14 cellular contexts compared by ENCODE assay signal in the genomic region with DNA sequence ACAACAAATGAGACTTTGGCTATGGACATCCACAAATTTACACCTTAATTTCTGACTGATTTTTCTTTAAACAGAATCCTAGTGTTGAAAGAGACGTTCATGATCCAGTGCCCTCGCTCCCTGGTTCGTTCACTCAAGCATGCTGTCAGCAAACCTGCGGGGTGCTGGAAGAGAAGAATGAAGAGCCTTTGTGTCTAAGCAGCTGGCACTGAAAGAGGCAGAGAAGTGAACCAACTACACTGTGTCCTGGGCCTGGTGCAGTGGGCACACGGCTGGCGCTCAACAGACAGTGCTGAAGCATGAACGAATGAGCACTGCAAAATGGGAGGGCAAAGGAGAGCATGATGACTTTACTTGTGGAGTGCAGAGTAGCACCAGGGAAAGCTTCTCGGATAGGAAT. TPM values are rescaled to one million over a fixed set of nuclear protein-coding genes. Genes with fewer than 3 reads are reported as not detected.
A peak's percentile ranks its signal among the peaks of the same experiment; 100 is the strongest.
DNase-seq lines count a peak whose midpoint lies in the region; ATAC-seq and TF ChIP-seq lines count a peak whose summit lies in the region.
"Had no signal": no experiment of that assay in that cellular context is flagged by ENCODE, and none has a peak within 500 bp of the region (broad histone marks: within the 10 kb centered on the region; RNA-seq: fewer than 3 reads in every experiment).

No MANE protein-coding gene starts in this region.

- no peak for TF ChIP-seq CTCF in C4-2B (conservative IDR thresholded peaks at IDR 0.05)
- TF ChIP-seq CTCF in WTC11 (IDR thresholded peaks at IDR 0.05): no peak
- no peak for TF ChIP-seq CTCF in vagina (IDR thresholded peaks at IDR 0.05)
- no peak for TF ChIP-seq CTCF in GM10248 (IDR thresholded peaks at IDR 0.05; ENCODE audit: control extremely low read depth, extremely low read depth, low read depth, missing control alignments)

- DNase-seq in WTC11 (ENCODE audit: low spot score) (no peak), globus pallidus (ENCODE audit: low spot score) (peak; percentile 11), putamen (ENCODE audit: low spot score) (peak; percentile 18), vagina (ENCODE audit: extremely low spot score in 2 of 2) (no peak), GM10248 (ENCODE audit: extremely low spot score) (no peak)
- DNase-seq in activated T-cell treated with anti-CD3 and anti-CD28 coated beads, Interleukin-2, amount 50 U/mL, for 72 hours: no peak
- DNase-seq: BE2C; Caco-2; CD8-positive, alpha-beta memory T cell; DND-41; GF-D8; H7 had no signal

- no peak overlapping the region for H3K4me3 ChIP-seq in vagina

- H3K36me3 ChIP-seq in vagina: peaks cover 0 to 7% of the 10 kb centered on the region in 2 donors
- H3K36me3 ChIP-seq: BE2C had no signal

- no peaks in the 10 kb centered on the region for H3K9me3 ChIP-seq in vagina
- H3K9me3 ChIP-seq: BE2C, Caco-2 had no signal

- H3K9me3 Mint-ChIP-seq in WTC11: no peaks in the 10 kb centered on the region
- no peaks in the 10 kb centered on the region for H3K9me3 Mint-ChIP-seq in activated T-cell treated with anti-CD3 and anti-CD28 coated beads, Interleukin-2, amount 50 U/mL, for 72 hours
- H3K9me3 Mint-ChIP-seq: CD8-positive, alpha-beta memory T cell; IgD-negative memory B cell had no signal

- H3K36me3 Mint-ChIP-seq in WTC11: no peaks in the 10 kb centered on the region
- peaks cover 0 to 5% of the 10 kb centered on the region in 2 donors for H3K36me3 Mint-ChIP-seq in activated T-cell treated with anti-CD3 and anti-CD28 coated beads, Interleukin-2, amount 50 U/mL, for 72 hours (ENCODE audit: insufficient read depth in 2 of 2)

- intact Hi-C loops in vagina (cut with DNase I): no loop called here

- no peaks in the 10 kb centered on the region for H3K4me1 ChIP-seq in vagina
- H3K4me1 ChIP-seq: BE2C had no signal

- no peaks in the 10 kb centered on the region for H3K27me3 ChIP-seq in vagina
- H3K27me3 ChIP-seq: BE2C had no signal

- H3K27ac Mint-ChIP-seq in WTC11: peak overlapping the region; percentile 25; the same call in 1 of the 2 replicates
- H3K27ac Mint-ChIP-seq in activated T-cell treated with anti-CD3 and anti-CD28 coated beads, Interleukin-2, amount 50 U/mL, for 72 hours: no peak overlapping the region
- H3K27ac Mint-ChIP-seq: CD8-positive, alpha-beta memory T cell; IgD-negative memory B cell had no signal

- H3K4me1 Mint-ChIP-seq in WTC11: peaks cover 5% of the 10 kb centered on the region
- H3K4me1 Mint-ChIP-seq in activated T-cell treated with anti-CD3 and anti-CD28 coated beads, Interleukin-2, amount 50 U/mL, for 72 hours (ENCODE audit: low read depth): no peaks in the 10 kb centered on the region

- no peak for ATAC-seq in WTC11
- no peak for ATAC-seq in activated T-cell treated with anti-CD3 and anti-CD28 coated beads, Interleukin-2, amount 50 U/mL, for 72 hours (replicated peaks in 1 of 2)

- H3K27ac ChIP-seq in C4-2B: peak overlapping the region; percentile 21; the same call in 1 of the 2 replicates
- no peak overlapping the region for H3K27ac ChIP-seq in vagina

- POLR2A ChIA-PET in WTC11 (lab: Charles Lee) (no interaction called here), GM10248 (lab: Yijun Ruan, JAX) (no interaction called here)

- H3K27me3 Mint-ChIP-seq in WTC11 (ENCODE audit: low read depth): no peaks in the 10 kb centered on the region
- H3K27me3 Mint-ChIP-seq in activated T-cell treated with anti-CD3 and anti-CD28 coated beads, Interleukin-2, amount 50 U/mL, for 72 hours (ENCODE audit: low read depth): no peaks in the 10 kb centered on the region
- H3K27me3 Mint-ChIP-seq: CD8-positive, alpha-beta memory T cell had no signal

- H3K4me3 Mint-ChIP-seq in WTC11: no peak overlapping the region
- no peak overlapping the region for H3K4me3 Mint-ChIP-seq in activated T-cell treated with anti-CD3 and anti-CD28 coated beads, Interleukin-2, amount 50 U/mL, for 72 hours
- H3K4me3 Mint-ChIP-seq: CD8-positive, alpha-beta memory T cell; IgD-negative memory B cell had no signal

- TF ChIP-seq POLR2A in vagina (IDR thresholded peaks at IDR 0.05): no peak

- CTCF ChIA-PET in WTC11 (lab: Charles Lee) (interaction anchor here (0.7 kb wide), 1 partner anchor 393 kb away, joined by 4 read pairs; no protein-coding TSS in a partner anchor), GM10248 (lab: Yijun Ruan, JAX) (no interaction called here)

TF ChIP-seq in WTC11, 78 proteins besides CTCF, POLR2A, EP300 and RAD21:
- TF ChIP-seq IRF2 (CRISPR knock-in tag; IDR thresholded peaks at IDR 0.05; ENCODE audit: borderline replicate concordance, low read depth) (no peak), ZNF219 (CRISPR knock-in tag; IDR thresholded peaks at IDR 0.05; ENCODE audit: borderline replicate concordance) (no peak), MYBL2 (CRISPR knock-in tag; IDR thresholded peaks at IDR 0.05) (no peak), RORB (CRISPR knock-in tag; IDR thresholded peaks at IDR 0.05) (no peak), ELF4 (CRISPR knock-in tag; IDR thresholded peaks at IDR 0.05; ENCODE audit: low read depth) (no peak), ZNF121 (CRISPR knock-in tag; IDR thresholded peaks at IDR 0.05) (no peak), SP1 (CRISPR knock-in tag; conservative IDR thresholded peaks at IDR 0.05) (no peak), SOX15 (CRISPR knock-in tag; IDR thresholded peaks at IDR 0.05) (no peak)
- TF ChIP-seq, protein P1, sequence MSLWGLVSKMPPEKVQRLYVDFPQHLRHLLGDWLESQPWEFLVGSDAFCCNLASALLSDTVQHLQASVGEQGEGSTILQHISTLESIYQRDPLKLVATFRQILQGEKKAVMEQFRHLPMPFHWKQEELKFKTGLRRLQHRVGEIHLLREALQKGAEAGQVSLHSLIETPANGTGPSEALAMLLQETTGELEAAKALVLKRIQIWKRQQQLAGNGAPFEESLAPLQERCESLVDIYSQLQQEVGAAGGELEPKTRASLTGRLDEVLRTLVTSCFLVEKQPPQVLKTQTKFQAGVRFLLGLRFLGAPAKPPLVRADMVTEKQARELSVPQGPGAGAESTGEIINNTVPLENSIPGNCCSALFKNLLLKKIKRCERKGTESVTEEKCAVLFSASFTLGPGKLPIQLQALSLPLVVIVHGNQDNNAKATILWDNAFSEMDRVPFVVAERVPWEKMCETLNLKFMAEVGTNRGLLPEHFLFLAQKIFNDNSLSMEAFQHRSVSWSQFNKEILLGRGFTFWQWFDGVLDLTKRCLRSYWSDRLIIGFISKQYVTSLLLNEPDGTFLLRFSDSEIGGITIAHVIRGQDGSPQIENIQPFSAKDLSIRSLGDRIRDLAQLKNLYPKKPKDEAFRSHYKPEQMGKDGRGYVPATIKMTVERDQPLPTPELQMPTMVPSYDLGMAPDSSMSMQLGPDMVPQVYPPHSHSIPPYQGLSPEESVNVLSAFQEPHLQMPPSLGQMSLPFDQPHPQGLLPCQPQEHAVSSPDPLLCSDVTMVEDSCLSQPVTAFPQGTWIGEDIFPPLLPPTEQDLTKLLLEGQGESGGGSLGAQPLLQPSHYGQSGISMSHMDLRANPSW (CRISPR knock-in tag; conservative IDR thresholded peaks at IDR 0.05; ENCODE audit: low read depth): no peak

RNA-seq across cellular contexts. Expression of gene MIPEP, which starts 46.8 kb away (rescaled TPM):
- total RNA-seq in WTC11 (2021) (24.8 to 30.5 TPM (median 28.1 TPM) in 3 replicates), vagina (13.3 TPM)
- total RNA-seq in activated T-cell treated with anti-CD3 and anti-CD28 coated beads, Interleukin-2, amount 50 U/mL, for 72 hours: 10 to 100 TPM; 12.1 to 15.2 TPM

RNA-seq across cellular contexts. Expression of gene C1QTNF9B, which starts 54.9 kb away (rescaled TPM):
- total RNA-seq in WTC11 (2021) (0.20 to 0.30 TPM in 2 of 3 replicates, not detected in the other), vagina (not detected)
- not detected for total RNA-seq in activated T-cell treated with anti-CD3 and anti-CD28 coated beads, Interleukin-2, amount 50 U/mL, for 72 hours
- total RNA-seq: Caco-2; CD8-positive, alpha-beta memory T cell; H7 had no signal

Comparison
In these comparisons a context has a peak if more than half of its experiments do, and no peak if none do; other contexts are left out.
1. DNase-seq: peak in globus pallidus (single experiment) and putamen (single experiment); none in WTC11 (single experiment), activated T-cell treated with anti-CD3 and anti-CD28 coated beads, Interleukin-2, amount 50 U/mL, for 72 hours (0 of 2), vagina (0 of 2) and GM10248 (single experiment).